2 cellular contexts compared by ENCODE assay signal in the genomic region with DNA sequence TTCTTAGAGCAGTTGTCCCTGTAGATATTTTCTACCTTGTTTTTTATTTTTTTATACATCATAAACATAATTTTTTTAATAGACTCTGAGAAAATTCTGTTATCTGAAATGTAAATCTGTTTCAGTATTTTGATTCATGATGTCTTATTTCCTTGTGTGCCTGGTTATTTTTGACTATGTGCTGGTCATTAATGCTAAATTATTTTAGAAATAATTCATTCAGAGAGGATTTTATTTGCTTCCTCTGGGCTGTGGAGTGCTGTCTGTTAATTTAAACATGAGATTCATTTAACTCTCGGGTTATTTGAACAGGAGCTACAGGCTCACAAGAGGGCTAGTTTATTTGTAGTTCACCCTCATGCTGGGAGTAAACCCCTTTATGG.
TF ChIP-seq lines count a peak whose summit lies in the region.

No MANE protein-coding gene starts in this region.

TF ChIP-seq in HEK293, 187 proteins besides CTCF, POLR2A, EP300 and RAD21 (continued from another document):
- TF ChIP-seq, protein P1, sequence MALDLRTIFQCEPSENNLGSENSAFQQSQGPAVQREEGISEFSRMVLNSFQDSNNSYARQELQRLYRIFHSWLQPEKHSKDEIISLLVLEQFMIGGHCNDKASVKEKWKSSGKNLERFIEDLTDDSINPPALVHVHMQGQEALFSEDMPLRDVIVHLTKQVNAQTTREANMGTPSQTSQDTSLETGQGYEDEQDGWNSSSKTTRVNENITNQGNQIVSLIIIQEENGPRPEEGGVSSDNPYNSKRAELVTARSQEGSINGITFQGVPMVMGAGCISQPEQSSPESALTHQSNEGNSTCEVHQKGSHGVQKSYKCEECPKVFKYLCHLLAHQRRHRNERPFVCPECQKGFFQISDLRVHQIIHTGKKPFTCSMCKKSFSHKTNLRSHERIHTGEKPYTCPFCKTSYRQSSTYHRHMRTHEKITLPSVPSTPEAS (tag by site-specific recombination; IDR thresholded peaks at IDR 0.05): no peak
- TF ChIP-seq ZNF626 (tag by site-specific recombination; IDR thresholded peaks at IDR 0.05): no peak

TF ChIP-seq in K562, 482 proteins besides CTCF, POLR2A, EP300 and RAD21 (continued from another document):
- TF ChIP-seq, protein P2, sequence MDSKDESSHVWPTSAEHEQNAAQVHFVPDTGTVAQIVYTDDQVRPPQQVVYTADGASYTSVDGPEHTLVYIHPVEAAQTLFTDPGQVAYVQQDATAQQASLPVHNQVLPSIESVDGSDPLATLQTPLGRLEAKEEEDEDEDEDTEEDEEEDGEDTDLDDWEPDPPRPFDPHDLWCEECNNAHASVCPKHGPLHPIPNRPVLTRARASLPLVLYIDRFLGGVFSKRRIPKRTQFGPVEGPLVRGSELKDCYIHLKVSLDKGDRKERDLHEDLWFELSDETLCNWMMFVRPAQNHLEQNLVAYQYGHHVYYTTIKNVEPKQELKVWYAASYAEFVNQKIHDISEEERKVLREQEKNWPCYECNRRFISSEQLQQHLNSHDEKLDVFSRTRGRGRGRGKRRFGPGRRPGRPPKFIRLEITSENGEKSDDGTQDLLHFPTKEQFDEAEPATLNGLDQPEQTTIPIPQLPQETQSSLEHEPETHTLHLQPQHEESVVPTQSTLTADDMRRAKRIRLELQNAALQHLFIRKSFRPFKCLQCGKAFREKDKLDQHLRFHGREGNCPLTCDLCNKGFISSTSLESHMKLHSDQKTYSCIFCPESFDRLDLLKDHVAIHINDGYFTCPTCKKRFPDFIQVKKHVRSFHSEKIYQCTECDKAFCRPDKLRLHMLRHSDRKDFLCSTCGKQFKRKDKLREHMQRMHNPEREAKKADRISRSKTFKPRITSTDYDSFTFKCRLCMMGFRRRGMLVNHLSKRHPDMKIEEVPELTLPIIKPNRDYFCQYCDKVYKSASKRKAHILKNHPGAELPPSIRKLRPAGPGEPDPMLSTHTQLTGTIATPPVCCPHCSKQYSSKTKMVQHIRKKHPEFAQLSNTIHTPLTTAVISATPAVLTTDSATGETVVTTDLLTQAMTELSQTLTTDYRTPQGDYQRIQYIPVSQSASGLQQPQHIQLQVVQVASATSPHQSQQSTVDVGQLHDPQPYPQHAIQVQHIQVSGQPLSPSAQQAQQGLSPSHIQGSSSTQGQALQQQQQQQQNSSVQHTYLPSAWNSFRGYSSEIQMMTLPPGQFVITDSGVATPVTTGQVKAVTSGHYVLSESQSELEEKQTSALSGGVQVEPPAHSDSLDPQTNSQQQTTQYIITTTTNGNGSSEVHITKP (IDR thresholded peaks at IDR 0.05; ENCODE audit: partially characterized antibody): no peak
- TF ChIP-seq ZNF584 (CRISPR knock-in tag; IDR thresholded peaks at IDR 0.05; ENCODE audit: low read depth) (no peak), ZNF589 (CRISPR knock-in tag; IDR thresholded peaks at IDR 0.05; ENCODE audit: low read depth) (no peak), MYC (IDR thresholded peaks at IDR 0.05; ENCODE audit: low read depth, low read length) (no peak), MYC (CRISPR knock-in tag; IDR thresholded peaks at IDR 0.05; ENCODE audit: borderline replicate concordance, low read depth) (no peak)
- TF ChIP-seq, protein P3, sequence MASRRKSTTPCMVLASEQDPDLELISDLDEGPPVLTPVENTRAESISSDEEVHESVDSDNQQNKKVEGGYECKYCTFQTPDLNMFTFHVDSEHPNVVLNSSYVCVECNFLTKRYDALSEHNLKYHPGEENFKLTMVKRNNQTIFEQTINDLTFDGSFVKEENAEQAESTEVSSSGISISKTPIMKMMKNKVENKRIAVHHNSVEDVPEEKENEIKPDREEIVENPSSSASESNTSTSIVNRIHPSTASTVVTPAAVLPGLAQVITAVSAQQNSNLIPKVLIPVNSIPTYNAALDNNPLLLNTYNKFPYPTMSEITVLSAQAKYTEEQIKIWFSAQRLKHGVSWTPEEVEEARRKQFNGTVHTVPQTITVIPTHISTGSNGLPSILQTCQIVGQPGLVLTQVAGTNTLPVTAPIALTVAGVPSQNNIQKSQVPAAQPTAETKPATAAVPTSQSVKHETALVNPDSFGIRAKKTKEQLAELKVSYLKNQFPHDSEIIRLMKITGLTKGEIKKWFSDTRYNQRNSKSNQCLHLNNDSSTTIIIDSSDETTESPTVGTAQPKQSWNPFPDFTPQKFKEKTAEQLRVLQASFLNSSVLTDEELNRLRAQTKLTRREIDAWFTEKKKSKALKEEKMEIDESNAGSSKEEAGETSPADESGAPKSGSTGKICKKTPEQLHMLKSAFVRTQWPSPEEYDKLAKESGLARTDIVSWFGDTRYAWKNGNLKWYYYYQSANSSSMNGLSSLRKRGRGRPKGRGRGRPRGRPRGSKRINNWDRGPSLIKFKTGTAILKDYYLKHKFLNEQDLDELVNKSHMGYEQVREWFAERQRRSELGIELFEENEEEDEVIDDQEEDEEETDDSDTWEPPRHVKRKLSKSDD (conservative IDR thresholded peaks at IDR 0.05; ENCODE audit: low read length): no peak
TF ChIP-seq in K562: peak in this region for 0.
